8 cellular contexts compared by ENCODE assay signal in genomic region chr6:7267521-7268091, GRCh38. TPM values are rescaled to one million over a fixed set of nuclear protein-coding genes. Genes with fewer than 3 reads are reported as not detected.
DNase-seq lines count a peak whose midpoint lies in the region; ATAC-seq and TF ChIP-seq lines count a peak whose summit lies in the region.

No MANE protein-coding gene starts in this region.

- no peak for ATAC-seq in HG03571 (IDR thresholded peaks at IDR 0.05; ENCODE audit: unreplicated experiment)

- DNase-seq in Caki2 (ENCODE audit: low read depth) (peak; percentile 82), MV-4-11 (lab: John Stamatoyannopoulos, UW) (peak; percentile 72), dorsolateral prefrontal cortex (peak in 9 of 10 donors; percentile 30 to 95 (median 84)), non-pigmented ciliary epithelial cell (ENCODE audit: low read depth) (peak; percentile 85), NCI-H1048 (lab: John Stamatoyannopoulos, UW) (no peak), cerebellar cortex (ENCODE audit: low spot score) (no peak), GM10266 (ENCODE audit: extremely low spot score) (no peak)

- no peaks in the 10 kb centered on the region for H3K27me3 ChIP-seq in dorsolateral prefrontal cortex

- H3K4me3 ChIP-seq in dorsolateral prefrontal cortex, result no peak overlapping the region

- intact Hi-C loops in dorsolateral prefrontal cortex (cut with DNase I), result loop anchor here in 1 of 2 donors (5.0 kb wide), 1 partner anchor 45 kb away; the partner anchor contains the start of gene SSR1

- H3K27ac ChIP-seq in dorsolateral prefrontal cortex, result peak overlapping the region in 7 of 59 donors; percentile 2 to 55 (median 21)

- TF ChIP-seq CTCF in dorsolateral prefrontal cortex (IDR thresholded peaks at IDR 0.05 in 54 of 56, conservative IDR thresholded peaks at IDR 0.05 in 2 of 56; ENCODE audit: low read depth in 1 of 56, partially characterized antibody in 56 of 56), result no peak
- no peak for TF ChIP-seq CTCF in GM10266 (IDR thresholded peaks at IDR 0.05; ENCODE audit: control insufficient read depth, insufficient read depth, low read depth, missing control alignments)

- in situ Hi-C loops in Caki2 (cut with HindIII; ENCODE audit: low pct_unique_long_range_greater_than_20kb, low sequenced_read_pairs), result no loop called here

RNA-seq across cellular contexts. Expression of gene SSR1, which starts 45.4 kb away (rescaled TPM):
- 121 and 146 TPM in 2 replicates for total RNA-seq in Caki2 (2014; rRNA removed; shearing (Covaris generic); ENCODE audit: low replicate concordance)
- 100 to 1,000 TPM in 6 of 120 experiments, 10 to 100 TPM in 114; 65.6 to 106 (median 82.5) TPM for total RNA-seq in dorsolateral prefrontal cortex

Comparison
In these comparisons a context has a peak if more than half of its experiments do, and no peak if none do; other contexts are left out.
1. DNase-seq: peak in Caki2 (single experiment), MV-4-11 (single experiment), dorsolateral prefrontal cortex (9 of 10) and non-pigmented ciliary epithelial cell (single experiment); none in NCI-H1048 (single experiment), cerebellar cortex (single experiment) and GM10266 (single experiment).